ENCODE assay signal across 2 cellular contexts in genomic region chr1:8146257-8146855, GRCh38.
TF ChIP-seq lines count a peak whose summit lies in the region.

No MANE protein-coding gene starts in this region.

TF ChIP-seq in IMR-90, 13 proteins besides CTCF, POLR2A, EP300 and RAD21:
- TF ChIP-seq MAZ (IDR thresholded peaks at IDR 0.05; ENCODE audit: borderline replicate concordance, low read depth, low read length) (no peak), MXI1 (IDR thresholded peaks at IDR 0.05; ENCODE audit: borderline replicate concordance, low read depth, low read length) (no peak)

TF ChIP-seq in WTC11, 78 proteins besides CTCF, POLR2A, EP300 and RAD21:
- TF ChIP-seq PREB (CRISPR knock-in tag; IDR thresholded peaks at IDR 0.05; ENCODE audit: borderline replicate concordance): no peak
- 0 out of 2 replicates have a peak, but pooled peaks have one; percentile 59 for TF ChIP-seq ZNF121 (CRISPR knock-in tag; IDR thresholded peaks at IDR 0.05)
- TF ChIP-seq KAT7 (CRISPR knock-in tag; IDR thresholded peaks at IDR 0.05; ENCODE audit: borderline replicate concordance): no peak
